25 cellular contexts compared by ENCODE assay signal in the genomic region with DNA sequence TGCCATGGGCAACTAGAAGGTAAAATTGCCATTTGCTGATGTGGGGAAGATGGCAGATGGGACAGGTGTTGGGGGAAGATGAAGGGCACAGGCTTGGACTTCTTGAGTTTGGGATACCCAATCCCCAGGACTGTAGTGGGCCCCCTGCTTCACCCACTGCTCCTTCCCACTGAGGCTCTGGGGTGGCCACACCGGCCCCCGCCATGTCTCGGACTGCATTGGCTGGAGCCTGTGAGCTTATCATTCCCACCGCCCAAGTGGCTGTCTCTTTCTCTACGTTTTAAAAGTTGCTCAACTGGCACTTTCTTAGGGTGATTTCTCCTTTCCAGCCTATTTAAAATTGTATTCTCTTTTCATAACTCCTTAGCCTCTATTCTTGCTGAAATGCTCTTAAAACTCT.
"Had no signal": no experiment of that assay in that cellular context is flagged by ENCODE, and none has a peak within 500 bp of the region (broad histone marks: within the 10 kb centered on the region; RNA-seq: fewer than 3 reads in every experiment).

No MANE protein-coding gene starts in this region.

- DNase-seq: colonic mucosa; cortex of kidney; dermis blood vessel endothelial cell; dorsolateral prefrontal cortex; effector CD4-positive, alpha-beta T cell; effector CD8-positive, alpha-beta T cell; effector memory CD4-positive, alpha-beta T cell; effector memory CD8-positive, alpha-beta T cell; endodermal cell; erythroblast; esophagus squamous epithelium; foreskin fibroblast; foreskin keratinocyte; foreskin melanocyte; gastrocnemius medialis; glutamatergic neuron; head of caudate nucleus; heart left ventricle; heart right ventricle had no signal

- ATAC-seq: effector memory CD8-positive, alpha-beta T cell; esophagus mucosa; foreskin keratinocyte; gastrocnemius medialis; gastroesophageal sphincter; heart left ventricle; heart right ventricle had no signal

- H3K27me3 ChIP-seq: colonic mucosa, esophagus muscularis mucosa, esophagus squamous epithelium, foreskin keratinocyte, gastrocnemius medialis, hepatocyte had no signal

- H3K27ac ChIP-seq: colonic mucosa, coronary artery, dorsolateral prefrontal cortex, epithelial cell of prostate, esophagus muscularis mucosa, esophagus squamous epithelium, foreskin keratinocyte, gastrocnemius medialis, gastroesophageal sphincter, heart left ventricle, heart right ventricle, hepatocyte had no signal

- H3K36me3 ChIP-seq: colonic mucosa, esophagus muscularis mucosa, esophagus squamous epithelium, gastrocnemius medialis, gastroesophageal sphincter, heart left ventricle, heart right ventricle had no signal

- H2AFZ ChIP-seq: hepatocyte had no signal

- H3K79me2 ChIP-seq: hepatocyte had no signal

- H3K4me2 ChIP-seq: hepatocyte had no signal

- H3K4me1 ChIP-seq: colonic mucosa, esophagus muscularis mucosa, esophagus squamous epithelium, foreskin keratinocyte, gastrocnemius medialis, gastroesophageal sphincter, heart left ventricle, heart right ventricle had no signal

- H3K9me3 ChIP-seq: colonic mucosa, esophagus muscularis mucosa, esophagus squamous epithelium, gastrocnemius medialis, gastroesophageal sphincter, heart left ventricle, heart right ventricle had no signal

- H3K4me3 ChIP-seq: colonic mucosa, coronary artery, dorsolateral prefrontal cortex, esophagus muscularis mucosa, esophagus squamous epithelium, gastrocnemius medialis, gastroesophageal sphincter, heart left ventricle, heart right ventricle, hepatocyte had no signal
